Comparison of ENCODE assay signal across 1 cellular context in genomic region chr3:57597240-57597972, GRCh38.
A peak's percentile ranks its signal among the peaks of the same experiment; 100 is the strongest.
TF ChIP-seq lines count a peak whose summit lies in the region.

TSS of gene ARF4 (minus strand) at chr3:57597344. CDS start at chr3:57597140, 204 bp downstream.

TF ChIP-seq in HepG2, 621 proteins besides CTCF, POLR2A, EP300 and RAD21 (continued from another document and continues in another):
- peak; percentile 94 for TF ChIP-seq POLR2G (IDR thresholded peaks at IDR 0.05; ENCODE audit: low read depth, low read length)
- no peak for TF ChIP-seq MED13 (CRISPR knock-in tag; IDR thresholded peaks at IDR 0.05)
- TF ChIP-seq NR2C2 (CRISPR knock-in tag; IDR thresholded peaks at IDR 0.05; ENCODE audit: borderline replicate concordance): peak; percentile 77
- no peak for TF ChIP-seq RBAK (CRISPR knock-in tag; IDR thresholded peaks at IDR 0.05)
- no peak for TF ChIP-seq ZNF790 (CRISPR knock-in tag; IDR thresholded peaks at IDR 0.05; ENCODE audit: borderline replicate concordance)
- no peak; the same call in 1 of the 2 replicates for TF ChIP-seq ZBTB34 (CRISPR knock-in tag; IDR thresholded peaks at IDR 0.05)
- peak; percentile 35; the same call in 1 of the 2 replicates for TF ChIP-seq BCL6 (CRISPR knock-in tag; IDR thresholded peaks at IDR 0.05)
- TF ChIP-seq ZNF780A (CRISPR knock-in tag; IDR thresholded peaks at IDR 0.05): 0 out of 2 replicates have a peak, but pooled peaks have one; percentile 26
- TF ChIP-seq ZEB1 (IDR thresholded peaks at IDR 0.05; ENCODE audit: insufficient replicate concordance, low read depth): no peak
- TF ChIP-seq ZFP82 (CRISPR knock-in tag; IDR thresholded peaks at IDR 0.05; ENCODE audit: borderline replicate concordance): peak; percentile 79; the same call in 1 of the 2 replicates
- no peak; the same call in 1 of the 2 replicates for TF ChIP-seq TOPORS (CRISPR knock-in tag; IDR thresholded peaks at IDR 0.05)
- no peak for TF ChIP-seq ATAD3A (CRISPR knock-in tag; IDR thresholded peaks at IDR 0.05)
- no peak; the same call in 1 of the 2 replicates for TF ChIP-seq ZBTB39 (CRISPR knock-in tag; IDR thresholded peaks at IDR 0.05)
- peak; percentile 4; the same call in 1 of the 2 replicates for TF ChIP-seq NFE2L2 (IDR thresholded peaks at IDR 0.05; ENCODE audit: low read length)
- no peak for TF ChIP-seq FUBP1 (CRISPR knock-in tag; IDR thresholded peaks at IDR 0.05; ENCODE audit: borderline replicate concordance)
- TF ChIP-seq TCF7 (IDR thresholded peaks at IDR 0.05; ENCODE audit: low read depth): no peak
- TF ChIP-seq NR3C1 (CRISPR knock-in tag; IDR thresholded peaks at IDR 0.05): no peak
- TF ChIP-seq EHMT2 (IDR thresholded peaks at IDR 0.05; ENCODE audit: borderline replicate concordance, low read depth, low read length): no peak
- no peak for TF ChIP-seq PBX2 (CRISPR knock-in tag; IDR thresholded peaks at IDR 0.05)
- TF ChIP-seq ZMAT3 (CRISPR knock-in tag; conservative IDR thresholded peaks at IDR 0.05): 0 out of 2 replicates have a peak, but pooled peaks have one; percentile 79
- TF ChIP-seq ZNF337 (CRISPR knock-in tag; IDR thresholded peaks at IDR 0.05; ENCODE audit: borderline replicate concordance, low read depth): peak; percentile 46; the same call in 1 of the 2 replicates
- peak; percentile 76; the same call in 1 of the 2 replicates for TF ChIP-seq ZNF431 (CRISPR knock-in tag; IDR thresholded peaks at IDR 0.05; ENCODE audit: borderline replicate concordance, low read depth)
- TF ChIP-seq ZNF577 (CRISPR knock-in tag; IDR thresholded peaks at IDR 0.05; ENCODE audit: borderline replicate concordance, low read depth): no peak
- TF ChIP-seq KLF12 (CRISPR knock-in tag; IDR thresholded peaks at IDR 0.05; ENCODE audit: borderline replicate concordance): peak; percentile 78; the same call in 1 of the 2 replicates
- TF ChIP-seq KDM1A (CRISPR knock-in tag; IDR thresholded peaks at IDR 0.05): no peak
- no peak for TF ChIP-seq XRCC5 (optimal IDR thresholded peaks at IDR 0.05; ENCODE audit: low read length)
- no peak for TF ChIP-seq NAIF1 (CRISPR knock-in tag; IDR thresholded peaks at IDR 0.05; ENCODE audit: borderline replicate concordance)
- peak; percentile 23; the same call in 1 of the 2 replicates for TF ChIP-seq SP140L (CRISPR knock-in tag; IDR thresholded peaks at IDR 0.05; ENCODE audit: borderline replicate concordance)
- no peak for TF ChIP-seq MTERF4 (CRISPR knock-in tag; IDR thresholded peaks at IDR 0.05)
- peak; percentile 57 for TF ChIP-seq FOXK2 (IDR thresholded peaks at IDR 0.05)
- no peak for TF ChIP-seq ADNP (CRISPR knock-in tag; IDR thresholded peaks at IDR 0.05)
- TF ChIP-seq ZFX (CRISPR knock-in tag; IDR thresholded peaks at IDR 0.05; ENCODE audit: low read depth): peak; percentile 77
- no peak for TF ChIP-seq ZBTB10 (CRISPR knock-in tag; IDR thresholded peaks at IDR 0.05; ENCODE audit: borderline replicate concordance)
- peak; percentile 92 for TF ChIP-seq ARID4A (CRISPR knock-in tag; IDR thresholded peaks at IDR 0.05; ENCODE audit: borderline replicate concordance)
- TF ChIP-seq MXD1 (CRISPR knock-in tag; IDR thresholded peaks at IDR 0.05): no peak
- TF ChIP-seq NKX3-1 (CRISPR knock-in tag; IDR thresholded peaks at IDR 0.05): no peak; the same call in 1 of the 2 replicates
- no peak for TF ChIP-seq RFX3 (CRISPR knock-in tag; IDR thresholded peaks at IDR 0.05)
- TF ChIP-seq ZBTB42 (CRISPR knock-in tag; IDR thresholded peaks at IDR 0.05): no peak
- peak; percentile 66; the same call in 1 of the 2 replicates for TF ChIP-seq MEF2D (CRISPR knock-in tag; IDR thresholded peaks at IDR 0.05)
- TF ChIP-seq FOXP4 (CRISPR knock-in tag; IDR thresholded peaks at IDR 0.05): peak; percentile 36; the same call in 1 of the 2 replicates
- TF ChIP-seq ZNF275 (CRISPR knock-in tag; IDR thresholded peaks at IDR 0.05; ENCODE audit: borderline replicate concordance): no peak; the same call in 1 of the 2 replicates
- TF ChIP-seq ZNF124 (CRISPR knock-in tag; IDR thresholded peaks at IDR 0.05): peak; percentile 40
- TF ChIP-seq SMARCE1 (IDR thresholded peaks at IDR 0.05; ENCODE audit: borderline replicate concordance): no peak
- TF ChIP-seq ZSCAN22 (CRISPR knock-in tag; IDR thresholded peaks at IDR 0.05): no peak
- TF ChIP-seq ZSCAN9 (CRISPR knock-in tag; IDR thresholded peaks at IDR 0.05; ENCODE audit: borderline replicate concordance): peak; percentile 33; the same call in 1 of the 2 replicates
